In genomic region chr20:46709459-46710148, GRCh38 we compare ENCODE assay signal across 9 cellular contexts. TPM values are rescaled to one million over a fixed set of nuclear protein-coding genes. Genes with fewer than 3 reads are reported as not detected.
DNase-seq lines count a peak whose midpoint lies in the region; ATAC-seq and TF ChIP-seq lines count a peak whose summit lies in the region.
"Had no signal": no experiment of that assay in that cellular context is flagged by ENCODE, and none has a peak within 500 bp of the region (broad histone marks: within the 10 kb centered on the region; RNA-seq: fewer than 3 reads in every experiment).

Gene SLC2A10 (plus strand): TSS chr20:46709649. CDS start chr20:46709737, 88 bp downstream.

- H3K27ac Mint-ChIP-seq in T-helper 1 cell treated with Interleukin-12 subunit alpha and Interleukin-12 subunit beta and Interleukin-4 antibody, amounts not matched to agents 30 μg/mL and 1 μg/mL, for 36 hours: no peak within 1 kb of the TSS
- H3K27ac Mint-ChIP-seq in activated T-cell treated with anti-CD3 and anti-CD28 coated beads, Interleukin-2, amount 50 U/mL, for 72 hours: no peak within 1 kb of the TSS

- H3K36me3 Mint-ChIP-seq in T-helper 1 cell treated with Interleukin-12 subunit alpha and Interleukin-12 subunit beta and Interleukin-4 antibody, amounts not matched to agents 30 μg/mL and 1 μg/mL, for 36 hours (ENCODE audit: low read depth): no peaks in the 10 kb centered on the region
- H3K36me3 Mint-ChIP-seq in activated T-cell treated with anti-CD3 and anti-CD28 coated beads, Interleukin-2, amount 50 U/mL, for 72 hours (ENCODE audit: insufficient read depth in 2 of 2): peaks cover 2 to 3% of the 10 kb centered on the region in 2 donors

- no peaks in the 10 kb centered on the region for H3K36me3 ChIP-seq in left ventricle myocardium inferior

- no peaks in the 10 kb centered on the region for H3K9me3 Mint-ChIP-seq in T-helper 1 cell treated with Interleukin-12 subunit alpha and Interleukin-12 subunit beta and Interleukin-4 antibody, amounts not matched to agents 30 μg/mL and 1 μg/mL, for 36 hours
- peaks cover 0 to 3% of the 10 kb centered on the region in 2 donors for H3K9me3 Mint-ChIP-seq in activated T-cell treated with anti-CD3 and anti-CD28 coated beads, Interleukin-2, amount 50 U/mL, for 72 hours

- H3K27me3 Mint-ChIP-seq in T-helper 1 cell treated with Interleukin-12 subunit alpha and Interleukin-12 subunit beta and Interleukin-4 antibody, amounts not matched to agents 30 μg/mL and 1 μg/mL, for 36 hours (ENCODE audit: low read depth): peaks cover 63% of the 10 kb centered on the region
- peaks cover 52% of the 10 kb centered on the region for H3K27me3 Mint-ChIP-seq in activated T-cell treated with anti-CD3 and anti-CD28 coated beads, Interleukin-2, amount 50 U/mL, for 72 hours (ENCODE audit: low read depth)

- ATAC-seq in activated T-cell treated with anti-CD3 and anti-CD28 coated beads, Interleukin-2, amount 50 U/mL, for 72 hours (replicated peaks in 1 of 2): peak; percentile 36 to 45
- no peak for ATAC-seq in GM21360 (IDR thresholded peaks at IDR 0.05; ENCODE audit: unreplicated experiment)

- peaks cover 20% of the 10 kb centered on the region for H3K27me3 ChIP-seq in left ventricle myocardium inferior (ENCODE audit: low read depth)

- H3K4me1 Mint-ChIP-seq in T-helper 1 cell treated with Interleukin-12 subunit alpha and Interleukin-12 subunit beta and Interleukin-4 antibody, amounts not matched to agents 30 μg/mL and 1 μg/mL, for 36 hours (ENCODE audit: low read depth): peaks cover 5% of the 10 kb centered on the region
- peaks cover 12% of the 10 kb centered on the region for H3K4me1 Mint-ChIP-seq in activated T-cell treated with anti-CD3 and anti-CD28 coated beads, Interleukin-2, amount 50 U/mL, for 72 hours (ENCODE audit: low read depth)

- H3K4me1 ChIP-seq in left ventricle myocardium inferior: peaks cover 28% of the 10 kb centered on the region

- peaks cover 13% of the 10 kb centered on the region for H3K9me3 ChIP-seq in left ventricle myocardium inferior (replicated peaks)

- peak; percentile 25 for TF ChIP-seq CTCF in left ventricle myocardium inferior (IDR thresholded peaks at IDR 0.05; ENCODE audit: borderline replicate concordance)

- DNase-seq in T-helper 1 cell (no peak), left ventricle myocardium inferior (peak; percentile 66), posterior vena cava (ENCODE audit: low spot score) (peak; percentile 87), midbrain (lab: John Stamatoyannopoulos, UW) (no peak)
- DNase-seq in activated T-cell treated with anti-CD3 and anti-CD28 coated beads, Interleukin-2, amount 50 U/mL, for 72 hours: peak in 1 of 2 donors; percentile 9
- DNase-seq in activated effector memory CD4-positive, alpha-beta T cell treated with Interleukin-2 at 50 U/mL for 16 hours: no peak
- DNase-seq: DND-41 had no signal

- intact Hi-C loops in left ventricle myocardium inferior (cut with micrococcal nuclease): no loop called here
- intact Hi-C loops in posterior vena cava (cut with DNase I): no loop called here

- H3K4me3 Mint-ChIP-seq in T-helper 1 cell treated with Interleukin-12 subunit alpha and Interleukin-12 subunit beta and Interleukin-4 antibody, amounts not matched to agents 30 μg/mL and 1 μg/mL, for 36 hours: peak within 1 kb of the TSS; percentile 1
- peak within 1 kb of the TSS; percentile 79 to 85 for H3K4me3 Mint-ChIP-seq in activated T-cell treated with anti-CD3 and anti-CD28 coated beads, Interleukin-2, amount 50 U/mL, for 72 hours

- H3K27ac ChIP-seq in left ventricle myocardium inferior (replicated peaks): peak within 1 kb of the TSS; percentile 72

- H3K4me3 ChIP-seq in left ventricle myocardium inferior: peak within 1 kb of the TSS; percentile 79

RNA-seq across cellular contexts. Expression of gene SLC2A10, which starts in this region (rescaled TPM):
- under 1 TPM in 1 of 2 donors, not detected in 1; 0.07 TPM for total RNA-seq in activated T-cell treated with anti-CD3 and anti-CD28 coated beads, Interleukin-2, amount 50 U/mL, for 72 hours
- total RNA-seq in left ventricle myocardium inferior (2.8 TPM), posterior vena cava (10 to 100 TPM; 14.2 to 19.2 TPM)

Comparison
In these comparisons a context has a peak if more than half of its experiments do, and no peak if none do; other contexts are left out.
1. Peak in ATAC-seq in activated T-cell treated with anti-CD3 and anti-CD28 coated beads, Interleukin-2, amount 50 U/mL, for 72 hours; RNA of the gene not detected or under 1 TPM.
2. DNase-seq: peak in left ventricle myocardium inferior (single experiment) and posterior vena cava (single experiment); none in T-helper 1 cell (0 of 5), activated effector memory CD4-positive, alpha-beta T cell treated with Interleukin-2 at 50 U/mL for 16 hours (single experiment) and midbrain (single experiment).